In genomic region chr3:172751188-172751571, GRCh38 we compare ENCODE assay signal across 8 cellular contexts. TPM values are rescaled to one million over a fixed set of nuclear protein-coding genes. Genes with fewer than 3 reads are reported as not detected.
A peak's percentile ranks its signal among the peaks of the same experiment; 100 is the strongest.
DNase-seq lines count a peak whose midpoint lies in the region; ATAC-seq and TF ChIP-seq lines count a peak whose summit lies in the region.

No MANE protein-coding gene starts in this region.

- H4K12ac ChIP-seq in trophoblast cell (ENCODE audit: low read depth, low read length): peak overlapping the region; percentile 73

- no peak overlapping the region for H2AK5ac ChIP-seq in trophoblast cell (ENCODE audit: low read length)

- peak overlapping the region; percentile 98 for H2AFZ ChIP-seq in trophoblast cell (ENCODE audit: insufficient read depth, low read length, poor library complexity)

- ATAC-seq in GM19351 (IDR thresholded peaks at IDR 0.05; ENCODE audit: unreplicated experiment) (peak; percentile 24), GM18873 (IDR thresholded peaks at IDR 0.05; ENCODE audit: low FRiP score, unreplicated experiment) (no peak)

- no peaks in the 10 kb centered on the region for H3K27me3 ChIP-seq in trophoblast cell (ENCODE audit: insufficient read depth, low read length)

- peaks cover 11% of the 10 kb centered on the region for H3K79me2 ChIP-seq in trophoblast cell (ENCODE audit: control insufficient read depth, insufficient read depth, low read length, poor library complexity)

- H3K36me3 ChIP-seq in trophoblast cell (ENCODE audit: control insufficient read depth in 1 of 2, insufficient read depth in 2 of 2, low read length in 2 of 2): peaks cover 0 to 2% of the 10 kb centered on the region in 2 experiments

- peak overlapping the region; percentile 75 for H3K27ac ChIP-seq in trophoblast cell (ENCODE audit: low read depth, low read length)

- peaks cover 4% of the 10 kb centered on the region for H3K79me1 ChIP-seq in trophoblast cell (ENCODE audit: low read length)

- H3K23ac ChIP-seq in trophoblast cell (ENCODE audit: low read length): no peak overlapping the region

- H4K8ac ChIP-seq in trophoblast cell (ENCODE audit: low read depth, low read length): peak overlapping the region; percentile 89

- no peaks in the 10 kb centered on the region for H3K9me3 ChIP-seq in trophoblast cell (ENCODE audit: insufficient read depth, low read depth, low read length)

- H2BK120ac ChIP-seq in trophoblast cell (ENCODE audit: insufficient read depth, low read length, poor library complexity): peak overlapping the region; percentile 62

- peak overlapping the region; percentile 97 for H3K18ac ChIP-seq in trophoblast cell (ENCODE audit: low read length)

- TF ChIP-seq CTCF in WI38 (IDR thresholded peaks at IDR 0.05; ENCODE audit: low read depth, low read length): no peak

- H2BK5ac ChIP-seq in trophoblast cell (ENCODE audit: low read depth, low read length, poor library complexity): peak overlapping the region; percentile 90

- H3K4me1 ChIP-seq in trophoblast cell (ENCODE audit: control insufficient read depth in 1 of 2, insufficient read depth in 2 of 2, low read length in 2 of 2): no peaks in the 10 kb centered on the region

- H4K91ac ChIP-seq in trophoblast cell (ENCODE audit: low read depth, low read length): peak overlapping the region; percentile 86

- H3K4me3 ChIP-seq in WI38 (ENCODE audit: low read depth, low read length) (peak overlapping the region; percentile 96), trophoblast cell (ENCODE audit: low read depth, low read length) (peak overlapping the region; percentile 94)

- peak overlapping the region; percentile 87 for H3K14ac ChIP-seq in trophoblast cell (ENCODE audit: low read length)

- peak; percentile 31 for DNase-seq in COLO829 (ENCODE audit: low spot score)
- peak; percentile 41 for DNase-seq in KG1 (lab: John Stamatoyannopoulos, UW)
- peak; percentile 42 for DNase-seq in glomerular visceral epithelial cell (ENCODE audit: extremely low spot score)
- DNase-seq in trophoblast cell: peak in 1 of 2 donors; percentile 36
- no peak for DNase-seq in NCI-H226

- no peak overlapping the region for H2BK12ac ChIP-seq in trophoblast cell (ENCODE audit: low read length)

- H3K4ac ChIP-seq in trophoblast cell (ENCODE audit: low read depth, low read length): peak overlapping the region; percentile 89

- peak overlapping the region; percentile 96 for H3K9ac ChIP-seq in trophoblast cell (ENCODE audit: low read length)

- peak overlapping the region; percentile 81 for H3K4me2 ChIP-seq in trophoblast cell (ENCODE audit: low read length)

- WGBS in trophoblast cell (ENCODE audit: extremely low coverage, insufficient coverage, insufficient read length): no CpG with 5 or more reads among the region's 13 CpGs

RNA-seq across cellular contexts. Expression of gene ECT2, which starts 0.7 kb away (rescaled TPM):
- 27.3 and 28.9 TPM in 2 replicates for polyA plus RNA-seq in trophoblast cell (2013)

RNA-seq across cellular contexts. Expression of gene NCEH1, which starts 40.3 kb away (rescaled TPM):
- polyA plus RNA-seq in trophoblast cell (2013): 1.8 and 2.0 TPM in 2 replicates
